1 cellular context compared by ENCODE assay signal in the genomic region with DNA sequence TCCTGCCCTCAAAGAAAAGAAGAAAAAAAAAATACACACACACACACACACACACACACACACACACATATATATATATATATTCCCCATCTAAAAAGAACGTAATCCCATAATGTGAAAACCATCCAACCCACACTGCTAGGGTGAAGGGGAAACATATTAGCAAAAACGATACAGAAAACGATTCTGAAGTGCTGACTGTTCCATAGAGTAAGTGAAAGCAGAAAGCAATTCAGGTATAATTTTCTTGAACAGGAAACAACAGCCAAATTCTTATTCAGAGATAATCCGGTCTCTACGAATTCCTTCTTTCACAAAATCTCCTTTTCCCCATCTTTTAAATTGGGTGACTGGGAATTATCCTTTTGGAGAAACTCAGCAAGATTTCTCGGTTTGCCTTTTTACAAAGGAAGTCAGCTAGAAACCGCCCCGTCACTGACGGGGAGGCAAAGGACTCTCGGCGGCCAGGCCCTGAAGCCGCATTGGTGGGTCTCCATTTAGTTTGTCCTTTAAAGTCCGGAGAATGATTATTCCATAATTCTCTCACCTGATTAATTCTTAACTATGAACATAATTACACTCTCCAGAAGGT.
TF ChIP-seq lines count a peak whose summit lies in the region.

No MANE protein-coding gene starts in this region.

TF ChIP-seq in WTC11, 78 proteins besides CTCF, POLR2A, EP300 and RAD21 (continued from another document):
- TF ChIP-seq, protein P1, sequence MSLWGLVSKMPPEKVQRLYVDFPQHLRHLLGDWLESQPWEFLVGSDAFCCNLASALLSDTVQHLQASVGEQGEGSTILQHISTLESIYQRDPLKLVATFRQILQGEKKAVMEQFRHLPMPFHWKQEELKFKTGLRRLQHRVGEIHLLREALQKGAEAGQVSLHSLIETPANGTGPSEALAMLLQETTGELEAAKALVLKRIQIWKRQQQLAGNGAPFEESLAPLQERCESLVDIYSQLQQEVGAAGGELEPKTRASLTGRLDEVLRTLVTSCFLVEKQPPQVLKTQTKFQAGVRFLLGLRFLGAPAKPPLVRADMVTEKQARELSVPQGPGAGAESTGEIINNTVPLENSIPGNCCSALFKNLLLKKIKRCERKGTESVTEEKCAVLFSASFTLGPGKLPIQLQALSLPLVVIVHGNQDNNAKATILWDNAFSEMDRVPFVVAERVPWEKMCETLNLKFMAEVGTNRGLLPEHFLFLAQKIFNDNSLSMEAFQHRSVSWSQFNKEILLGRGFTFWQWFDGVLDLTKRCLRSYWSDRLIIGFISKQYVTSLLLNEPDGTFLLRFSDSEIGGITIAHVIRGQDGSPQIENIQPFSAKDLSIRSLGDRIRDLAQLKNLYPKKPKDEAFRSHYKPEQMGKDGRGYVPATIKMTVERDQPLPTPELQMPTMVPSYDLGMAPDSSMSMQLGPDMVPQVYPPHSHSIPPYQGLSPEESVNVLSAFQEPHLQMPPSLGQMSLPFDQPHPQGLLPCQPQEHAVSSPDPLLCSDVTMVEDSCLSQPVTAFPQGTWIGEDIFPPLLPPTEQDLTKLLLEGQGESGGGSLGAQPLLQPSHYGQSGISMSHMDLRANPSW (CRISPR knock-in tag; conservative IDR thresholded peaks at IDR 0.05; ENCODE audit: low read depth), result no peak
- no peak for TF ChIP-seq RELA (CRISPR knock-in tag; IDR thresholded peaks at IDR 0.05; ENCODE audit: borderline replicate concordance)
- TF ChIP-seq ESRRA (CRISPR knock-in tag; IDR thresholded peaks at IDR 0.05; ENCODE audit: borderline replicate concordance), result no peak
- TF ChIP-seq, protein P2, sequence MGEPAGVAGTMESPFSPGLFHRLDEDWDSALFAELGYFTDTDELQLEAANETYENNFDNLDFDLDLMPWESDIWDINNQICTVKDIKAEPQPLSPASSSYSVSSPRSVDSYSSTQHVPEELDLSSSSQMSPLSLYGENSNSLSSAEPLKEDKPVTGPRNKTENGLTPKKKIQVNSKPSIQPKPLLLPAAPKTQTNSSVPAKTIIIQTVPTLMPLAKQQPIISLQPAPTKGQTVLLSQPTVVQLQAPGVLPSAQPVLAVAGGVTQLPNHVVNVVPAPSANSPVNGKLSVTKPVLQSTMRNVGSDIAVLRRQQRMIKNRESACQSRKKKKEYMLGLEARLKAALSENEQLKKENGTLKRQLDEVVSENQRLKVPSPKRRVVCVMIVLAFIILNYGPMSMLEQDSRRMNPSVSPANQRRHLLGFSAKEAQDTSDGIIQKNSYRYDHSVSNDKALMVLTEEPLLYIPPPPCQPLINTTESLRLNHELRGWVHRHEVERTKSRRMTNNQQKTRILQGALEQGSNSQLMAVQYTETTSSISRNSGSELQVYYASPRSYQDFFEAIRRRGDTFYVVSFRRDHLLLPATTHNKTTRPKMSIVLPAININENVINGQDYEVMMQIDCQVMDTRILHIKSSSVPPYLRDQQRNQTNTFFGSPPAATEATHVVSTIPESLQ (CRISPR knock-in tag; IDR thresholded peaks at IDR 0.05), result no peak
- no peak for TF ChIP-seq ZBTB21 (CRISPR knock-in tag; IDR thresholded peaks at IDR 0.05; ENCODE audit: borderline replicate concordance)
- TF ChIP-seq NR3C1 (CRISPR knock-in tag; conservative IDR thresholded peaks at IDR 0.05; ENCODE audit: low read depth), result no peak
- no peak for TF ChIP-seq NR2C2 (CRISPR knock-in tag; IDR thresholded peaks at IDR 0.05)
- TF ChIP-seq, protein P3, sequence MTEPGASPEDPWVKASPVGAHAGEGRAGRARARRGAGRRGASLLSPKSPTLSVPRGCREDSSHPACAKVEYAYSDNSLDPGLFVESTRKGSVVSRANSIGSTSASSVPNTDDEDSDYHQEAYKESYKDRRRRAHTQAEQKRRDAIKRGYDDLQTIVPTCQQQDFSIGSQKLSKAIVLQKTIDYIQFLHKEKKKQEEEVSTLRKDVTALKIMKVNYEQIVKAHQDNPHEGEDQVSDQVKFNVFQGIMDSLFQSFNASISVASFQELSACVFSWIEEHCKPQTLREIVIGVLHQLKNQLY (CRISPR knock-in tag; IDR thresholded peaks at IDR 0.05), result no peak
